29 cellular contexts compared by ENCODE assay signal in genomic region chr9:74663456-74663855, GRCh38.
DNase-seq lines count a peak whose midpoint lies in the region; TF ChIP-seq lines count a peak whose summit lies in the region.
"Had no signal": no experiment of that assay in that cellular context is flagged by ENCODE, and none has a peak within 500 bp of the region (broad histone marks: within the 10 kb centered on the region; RNA-seq: fewer than 3 reads in every experiment).

No MANE protein-coding gene starts in this region.

- no peaks in the 10 kb centered on the region for H3K4me1 ChIP-seq in breast epithelium
- no peaks in the 10 kb centered on the region for H3K4me1 ChIP-seq in fibroblast of lung (ENCODE audit: control insufficient read depth, extremely low read depth, insufficient read depth, low read length)
- H3K4me1 ChIP-seq: SJSA1 had no signal

- H3K4me3 Mint-ChIP-seq in MCF 10A (ENCODE audit: unreplicated experiment): no peak overlapping the region
- H3K4me3 Mint-ChIP-seq in progenitor cell of endocrine pancreas (ENCODE audit: low read depth): no peak overlapping the region
- H3K4me3 Mint-ChIP-seq: B cell; CD8-positive, alpha-beta T cell; IgD-negative memory B cell had no signal

- no peak overlapping the region for H2AFZ ChIP-seq in fibroblast of lung (ENCODE audit: low read length)
- H2AFZ ChIP-seq: PC-9 had no signal

- no peak overlapping the region for H3K9ac ChIP-seq in fibroblast of lung (ENCODE audit: insufficient read depth, low read length)
- H3K9ac ChIP-seq: KMS-11 had no signal

- no peak overlapping the region for H3K4me2 ChIP-seq in fibroblast of lung (ENCODE audit: extremely low read depth, insufficient read depth, low read length)
- H3K4me2 ChIP-seq: KMS-11, PC-9 had no signal

- CTCF ChIA-PET in MCF 10A (lab: Yijun Ruan, JAX): interaction anchor here (0.6 to 1.5 kb wide), 5 partner anchors 8 to 114 kb away, joined by 3 to 4 read pairs (median 3); no protein-coding TSS in a partner anchor

- no peaks in the 10 kb centered on the region for H4K20me1 ChIP-seq in fibroblast of lung (ENCODE audit: control insufficient read depth, extremely low read depth, insufficient read depth, low read length)

- intact Hi-C loops in MCF 10A (cut with micrococcal nuclease) (no loop called here), breast epithelium (cut with DNase I; ENCODE audit: low total_unique reads) (no loop called here)

- no TSS peak for BruUV-seq in MCF 10A (replicated peaks; lab: Mats Ljungman, UMichigan)

- POLR2A ChIA-PET in MCF 10A (lab: Yijun Ruan, JAX): no interaction called here

- TF ChIP-seq CTCF in MCF 10A (IDR thresholded peaks at IDR 0.05; ENCODE audit: unreplicated experiment) (no peak), breast epithelium (IDR thresholded peaks at IDR 0.05) (no peak), fibroblast of lung (conservative IDR thresholded peaks at IDR 0.05 in 1 of 2, IDR thresholded peaks at IDR 0.05 in 1 of 2; ENCODE audit: low read depth in 1 of 2, low read length in 2 of 2) (no peak), progenitor cell of endocrine pancreas (IDR thresholded peaks at IDR 0.05; ENCODE audit: unreplicated experiment) (no peak)

- H3K79me2 ChIP-seq in fibroblast of lung (ENCODE audit: control insufficient read depth, insufficient read depth, low read length): no peaks in the 10 kb centered on the region

- H3K27me3 Mint-ChIP-seq in MCF 10A (ENCODE audit: insufficient read depth, unreplicated experiment): no peaks in the 10 kb centered on the region
- no peaks in the 10 kb centered on the region for H3K27me3 Mint-ChIP-seq in progenitor cell of endocrine pancreas
- H3K27me3 Mint-ChIP-seq: B cell, IgD-negative memory B cell had no signal

- no peaks in the 10 kb centered on the region for H3K36me3 Mint-ChIP-seq in MCF 10A (ENCODE audit: insufficient read depth, unreplicated experiment)
- H3K36me3 Mint-ChIP-seq in progenitor cell of endocrine pancreas (ENCODE audit: insufficient read depth): no peaks in the 10 kb centered on the region
- H3K36me3 Mint-ChIP-seq: CD8-positive, alpha-beta T cell had no signal

- H3K27me3 ChIP-seq in breast epithelium (no peaks in the 10 kb centered on the region), fibroblast of lung (ENCODE audit: control insufficient read depth, insufficient read depth, low read length) (no peaks in the 10 kb centered on the region)
- H3K27me3 ChIP-seq: SJSA1 had no signal

- H3K36me3 ChIP-seq in breast epithelium: no peaks in the 10 kb centered on the region
- H3K36me3 ChIP-seq in fibroblast of lung (ENCODE audit: control insufficient read depth, insufficient read depth, low read length): no peaks in the 10 kb centered on the region
- H3K36me3 ChIP-seq: SJSA1 had no signal

- no peak overlapping the region for H3K27ac ChIP-seq in breast epithelium
- no peak overlapping the region for H3K27ac ChIP-seq in fibroblast of lung (ENCODE audit: insufficient read depth, low read length)
- H3K27ac ChIP-seq: 22Rv1, C4-2B, KMS-11, PC-9, SJSA1 had no signal

- H3K27ac Mint-ChIP-seq in MCF 10A (ENCODE audit: low read depth, unreplicated experiment) (no peak overlapping the region), progenitor cell of endocrine pancreas (no peak overlapping the region)
- H3K27ac Mint-ChIP-seq: B cell; CD8-positive, alpha-beta T cell had no signal

- H3K4me3 ChIP-seq in breast epithelium (no peak overlapping the region), fibroblast of lung (replicated peaks in 1 of 4; ENCODE audit: control extremely low read depth in 1 of 4, insufficient read depth in 1 of 4, low read depth in 3 of 4, low read length in 4 of 4) (no peak overlapping the region)
- H3K4me3 ChIP-seq: PC-9, SJSA1 had no signal

- TF ChIP-seq POLR2A in breast epithelium (IDR thresholded peaks at IDR 0.05): no peak

- peaks cover 6% of the 10 kb centered on the region for H3K4me1 Mint-ChIP-seq in MCF 10A (ENCODE audit: insufficient read depth, unreplicated experiment)
- no peaks in the 10 kb centered on the region for H3K4me1 Mint-ChIP-seq in progenitor cell of endocrine pancreas (ENCODE audit: low read depth)
- H3K4me1 Mint-ChIP-seq: B cell, IgD-negative memory B cell had no signal

- DNase-seq in MCF 10A (ENCODE audit: unreplicated experiment) (peak; percentile 13), breast epithelium (ENCODE audit: low spot score in 2 of 2) (no peak), amniotic epithelial cell (ENCODE audit: low read depth) (peak; percentile 60), fibroblast of lung (ENCODE audit: low read depth in 2 of 2) (peak; percentile 27 to 30), progenitor cell of endocrine pancreas (ENCODE audit: low spot score, unreplicated experiment) (no peak), NCI-H2227 treated with DMSO at 0.1 percent for 48 hours (lab: John Stamatoyannopoulos, UW) (no peak), DMS153 treated with DMSO at 0.1 percent for 48 hours (lab: John Stamatoyannopoulos, UW; ENCODE audit: unreplicated experiment) (no peak), NCI-H446 (lab: John Stamatoyannopoulos, UW) (no peak)
- DNase-seq: Calu3; CD8-positive, alpha-beta T cell; DMS153; GOT3; HCEC 1CT; NCI-H1092; NCI-H1417 treated with DMSO at 0.1 percent for 48 hours; NCI-H187; NCI-H2081 treated with DMSO at 0.1 percent for 48 hours; NCI-H2171; NCI-H526; NCI-H82; NK-92 treated with Interleukin-12 subunit alpha and Interleukin-12 subunit beta, amount 100 ng/mL, for 24 hours; PC-9; Right ventricle myocardium superior had no signal

- no peaks in the 10 kb centered on the region for H3K9me3 ChIP-seq in breast epithelium
- H3K9me3 ChIP-seq in fibroblast of lung (ENCODE audit: control insufficient read depth, insufficient read depth, low read depth, low read length): no peaks in the 10 kb centered on the region
- H3K9me3 ChIP-seq: SJSA1 had no signal

- H3K9me3 Mint-ChIP-seq in MCF 10A (ENCODE audit: unreplicated experiment): no peaks in the 10 kb centered on the region
- no peaks in the 10 kb centered on the region for H3K9me3 Mint-ChIP-seq in progenitor cell of endocrine pancreas (ENCODE audit: low read depth)
- H3K9me3 Mint-ChIP-seq: CD8-positive, alpha-beta T cell; IgD-negative memory B cell had no signal

Comparison
In these comparisons a context has a peak if more than half of its experiments do, and no peak if none do; other contexts are left out.
1. DNase-seq: peak in MCF 10A (single experiment), amniotic epithelial cell (single experiment) and fibroblast of lung (2 of 2); none in breast epithelium (0 of 2), progenitor cell of endocrine pancreas (single experiment), NCI-H2227 treated with DMSO at 0.1 percent for 48 hours (single experiment), DMS153 treated with DMSO at 0.1 percent for 48 hours (single experiment) and NCI-H446 (0 of 2).